ENCODE assay signal across 11 cellular contexts in the genomic region with DNA sequence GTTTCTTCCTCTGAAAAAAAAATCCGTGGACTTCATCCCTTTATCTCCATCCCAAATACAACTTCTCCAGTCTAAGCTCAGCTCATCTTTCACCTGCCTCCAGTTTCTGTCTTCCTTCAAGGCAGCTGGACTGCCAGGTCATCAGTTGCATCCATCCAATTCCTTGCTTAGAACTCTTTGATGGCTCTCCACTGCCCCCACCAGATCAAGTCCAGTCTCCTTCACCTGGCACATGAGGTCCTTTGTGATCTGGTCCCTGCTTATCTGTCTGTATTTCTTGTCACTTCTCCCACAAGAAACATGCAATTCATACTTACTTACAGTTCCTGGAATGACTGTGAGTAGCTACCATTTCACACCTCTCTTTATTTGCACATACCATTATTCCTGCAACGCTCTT. TPM values are rescaled to one million over a fixed set of nuclear protein-coding genes. Genes with fewer than 3 reads are reported as not detected.
A peak's percentile ranks its signal among the peaks of the same experiment; 100 is the strongest.
DNase-seq lines count a peak whose midpoint lies in the region; ATAC-seq and TF ChIP-seq lines count a peak whose summit lies in the region.
"Had no signal": no experiment of that assay in that cellular context is flagged by ENCODE, and none has a peak within 500 bp of the region (broad histone marks: within the 10 kb centered on the region; RNA-seq: fewer than 3 reads in every experiment).

No MANE protein-coding gene starts in this region.

- H3K4me1 ChIP-seq in GM23338 (ENCODE audit: insufficient read depth) (no peaks in the 10 kb centered on the region), RWPE2 (ENCODE audit: insufficient read depth, poor library complexity, severe bottlenecking) (no peaks in the 10 kb centered on the region)

- H3K9me2 ChIP-seq in GM23338 (ENCODE audit: insufficient read depth) = no peaks in the 10 kb centered on the region

- H3K4me2 ChIP-seq in GM23338 = no peak overlapping the region

- intact Hi-C loops in sciatic nerve (cut with DNase I) = loop anchor here (10.0 kb wide), 1 partner anchor 561 kb away; no protein-coding TSS in a partner anchor

- TF ChIP-seq CTCF in GM23338 (conservative IDR thresholded peaks at IDR 0.05; ENCODE audit: low read depth in 2 of 2) (peak; percentile 35 to 66; a peak in 3 of 4 replicates), RWPE2 (IDR thresholded peaks at IDR 0.05; ENCODE audit: poor library complexity, severe bottlenecking) (peak; percentile 16)

- ATAC-seq in GM23338 = peak; percentile 51
- ATAC-seq in RWPE2 (ENCODE audit: low read depth) = no peak
- no peak for ATAC-seq in sciatic nerve

- H3K9me3 Mint-ChIP-seq in GM23338 = no peaks in the 10 kb centered on the region

- no peak overlapping the region for H3K4me3 ChIP-seq in GM23338
- no peak overlapping the region for H3K4me3 ChIP-seq in RWPE2 (ENCODE audit: severe bottlenecking)

- H3K36me3 ChIP-seq in GM23338 (ENCODE audit: insufficient read depth) = no peaks in the 10 kb centered on the region
- no peaks in the 10 kb centered on the region for H3K36me3 ChIP-seq in RWPE2 (ENCODE audit: low read depth)

- no peak overlapping the region for H3K27ac Mint-ChIP-seq in GM23338
- H3K27ac Mint-ChIP-seq: IgD-negative memory B cell had no signal

- no peaks in the 10 kb centered on the region for H3K9me3 ChIP-seq in RWPE2 (ENCODE audit: severe bottlenecking)

- DNase-seq in AG20443 (ENCODE audit: low spot score) (peak; percentile 30), GM23338 (ENCODE audit: low spot score) (peak; percentile 13), RWPE2 (ENCODE audit: low spot score) (no peak), hepatic stellate cell (ENCODE audit: low spot score) (peak; percentile 20), sciatic nerve (ENCODE audit: low spot score) (no peak), activated T-cell treated with anti-CD3 and anti-CD28 coated beads for 4 hours (no peak), AML-193 (lab: John Stamatoyannopoulos, UW) (no peak)
- no peak for DNase-seq in stimulated activated CD8-positive, alpha-beta memory T cell treated with anti-CD3 and anti-CD28 coated beads, Interleukin-4, amount 100 ng/mL, for 48 hours

- H3K27ac ChIP-seq in GM23338 (ENCODE audit: low read depth) (no peak overlapping the region), RWPE2 (ENCODE audit: poor library complexity, severe bottlenecking) (no peak overlapping the region)

- H3K4me1 Mint-ChIP-seq in GM23338 = no peaks in the 10 kb centered on the region
- H3K4me1 Mint-ChIP-seq: IgD-negative memory B cell had no signal

- H4K20me1 ChIP-seq in GM23338 (replicated peaks; ENCODE audit: insufficient read depth) = no peaks in the 10 kb centered on the region

- no peaks in the 10 kb centered on the region for H3K79me2 ChIP-seq in GM23338 (replicated peaks; ENCODE audit: insufficient read depth)

- H3K27me3 Mint-ChIP-seq in GM23338 (ENCODE audit: insufficient read depth, low read depth, poor library complexity) = no peaks in the 10 kb centered on the region

- H3K27me3 ChIP-seq in GM23338 (ENCODE audit: insufficient read depth) (no peaks in the 10 kb centered on the region), RWPE2 (ENCODE audit: insufficient read depth, poor library complexity, severe bottlenecking) (no peaks in the 10 kb centered on the region)

- H2AFZ ChIP-seq in GM23338 = no peak overlapping the region

- H3K36me3 Mint-ChIP-seq in GM23338 (ENCODE audit: low read depth) = no peaks in the 10 kb centered on the region; the same call in 2 of the 3 replicates
- H3K36me3 Mint-ChIP-seq: IgD-negative memory B cell had no signal

- H3K4me3 Mint-ChIP-seq in GM23338 = no peak overlapping the region
- H3K4me3 Mint-ChIP-seq: IgD-negative memory B cell had no signal

- H3F3A ChIP-seq in GM23338 (replicated peaks; ENCODE audit: low read depth) = no peaks in the 10 kb centered on the region

TF ChIP-seq in GM23338, 12 proteins besides CTCF, POLR2A, EP300 and RAD21 (continues in another document):
- no peak for TF ChIP-seq JUNB (IDR thresholded peaks at IDR 0.05; ENCODE audit: unreplicated experiment)
- TF ChIP-seq, protein P1, sequence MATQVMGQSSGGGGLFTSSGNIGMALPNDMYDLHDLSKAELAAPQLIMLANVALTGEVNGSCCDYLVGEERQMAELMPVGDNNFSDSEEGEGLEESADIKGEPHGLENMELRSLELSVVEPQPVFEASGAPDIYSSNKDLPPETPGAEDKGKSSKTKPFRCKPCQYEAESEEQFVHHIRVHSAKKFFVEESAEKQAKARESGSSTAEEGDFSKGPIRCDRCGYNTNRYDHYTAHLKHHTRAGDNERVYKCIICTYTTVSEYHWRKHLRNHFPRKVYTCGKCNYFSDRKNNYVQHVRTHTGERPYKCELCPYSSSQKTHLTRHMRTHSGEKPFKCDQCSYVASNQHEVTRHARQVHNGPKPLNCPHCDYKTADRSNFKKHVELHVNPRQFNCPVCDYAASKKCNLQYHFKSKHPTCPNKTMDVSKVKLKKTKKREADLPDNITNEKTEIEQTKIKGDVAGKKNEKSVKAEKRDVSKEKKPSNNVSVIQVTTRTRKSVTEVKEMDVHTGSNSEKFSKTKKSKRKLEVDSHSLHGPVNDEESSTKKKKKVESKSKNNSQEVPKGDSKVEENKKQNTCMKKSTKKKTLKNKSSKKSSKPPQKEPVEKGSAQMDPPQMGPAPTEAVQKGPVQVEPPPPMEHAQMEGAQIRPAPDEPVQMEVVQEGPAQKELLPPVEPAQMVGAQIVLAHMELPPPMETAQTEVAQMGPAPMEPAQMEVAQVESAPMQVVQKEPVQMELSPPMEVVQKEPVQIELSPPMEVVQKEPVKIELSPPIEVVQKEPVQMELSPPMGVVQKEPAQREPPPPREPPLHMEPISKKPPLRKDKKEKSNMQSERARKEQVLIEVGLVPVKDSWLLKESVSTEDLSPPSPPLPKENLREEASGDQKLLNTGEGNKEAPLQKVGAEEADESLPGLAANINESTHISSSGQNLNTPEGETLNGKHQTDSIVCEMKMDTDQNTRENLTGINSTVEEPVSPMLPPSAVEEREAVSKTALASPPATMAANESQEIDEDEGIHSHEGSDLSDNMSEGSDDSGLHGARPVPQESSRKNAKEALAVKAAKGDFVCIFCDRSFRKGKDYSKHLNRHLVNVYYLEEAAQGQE (IDR thresholded peaks at IDR 0.05; ENCODE audit: unreplicated experiment) = no peak

RNA-seq across cellular contexts. Expression of a gene that starts 33.8 kb away (rescaled TPM):
- 0.17 TPM in 1 of 2 replicates, not detected in the other for total RNA-seq in GM23338 (2014; rRNA removed; shearing (Covaris generic))
- not detected in 2 replicates for polyA plus RNA-seq in GM23338 (2016; fragmentation: Nextera tagmentation; extraction: Ambion mirVana)
- total RNA-seq in sciatic nerve = not detected
- total RNA-seq: mesenteric fat pad, renal cortical epithelial cell had no signal
- polyA plus RNA-seq: IgD-negative memory B cell had no signal

RNA-seq across cellular contexts. Expression of a gene that starts 37.2 kb away (rescaled TPM):
- 33.4 and 38.5 TPM in 2 replicates for total RNA-seq in GM23338 (2014; rRNA removed; shearing (Covaris generic))
- polyA plus RNA-seq in GM23338 (2016; fragmentation: Nextera tagmentation; extraction: Ambion mirVana) = 35.2 and 36.8 TPM in 2 replicates
- total RNA-seq in sciatic nerve = 44.0 TPM

RNA-seq across cellular contexts. Expression of a gene that starts 46.3 kb away (rescaled TPM):
- not detected in 2 replicates for total RNA-seq in GM23338 (2014; rRNA removed; shearing (Covaris generic))
- polyA plus RNA-seq in GM23338 (2016; fragmentation: Nextera tagmentation; extraction: Ambion mirVana) = not detected in 2 replicates
- not detected for total RNA-seq in sciatic nerve
- total RNA-seq: mesenteric fat pad, renal cortical epithelial cell had no signal
- polyA plus RNA-seq: IgD-negative memory B cell had no signal

Comparison
In these comparisons a context has a peak if more than half of its experiments do, and no peak if none do; other contexts are left out.
1. DNase-seq: peak in AG20443 (single experiment), GM23338 (single experiment) and hepatic stellate cell (single experiment); none in RWPE2 (single experiment), stimulated activated CD8-positive, alpha-beta memory T cell treated with anti-CD3 and anti-CD28 coated beads, Interleukin-4, amount 100 ng/mL, for 48 hours (single experiment), sciatic nerve (single experiment), activated T-cell treated with anti-CD3 and anti-CD28 coated beads for 4 hours (single experiment) and AML-193 (0 of 2).